ENCODE assay signal across 9 cellular contexts in genomic region chr20:49344975-49345374, GRCh38.
DNase-seq lines count a peak whose midpoint lies in the region; ATAC-seq and TF ChIP-seq lines count a peak whose summit lies in the region.
"Had no signal": no experiment of that assay in that cellular context is flagged by ENCODE, and none has a peak within 500 bp of the region (broad histone marks: within the 10 kb centered on the region; RNA-seq: fewer than 3 reads in every experiment).

No MANE protein-coding gene starts in this region.

- H3K9me3 Mint-ChIP-seq in activated CD8-positive, alpha-beta memory T cell treated with anti-CD3 and anti-CD28 coated beads, Interleukin-2, amount 10 ng/mL, durations not matched to agents 7 days and 5 days (ENCODE audit: low read depth), result no peaks in the 10 kb centered on the region

- no peak overlapping the region for H3K4me3 Mint-ChIP-seq in activated CD8-positive, alpha-beta memory T cell treated with anti-CD3 and anti-CD28 coated beads, Interleukin-2, amount 10 ng/mL, durations not matched to agents 7 days and 5 days

- ATAC-seq in HG03175 (IDR thresholded peaks at IDR 0.05; ENCODE audit: unreplicated experiment), result no peak
- ATAC-seq in HG03342 (IDR thresholded peaks at IDR 0.05; ENCODE audit: unreplicated experiment), result no peak
- no peak for ATAC-seq in activated CD8-positive, alpha-beta memory T cell treated with anti-CD3 and anti-CD28 coated beads, Interleukin-2, amount 10 ng/mL, durations not matched to agents 7 days and 5 days
- ATAC-seq: activated CD4-positive, CD25-positive, alpha-beta regulatory T cell treated with anti-CD3 and anti-CD28 coated beads, Interleukin-2, amount 50 U/mL, for 24 hours had no signal

- CTCF ChIA-PET in activated CD8-positive, alpha-beta memory T cell treated with anti-CD3 and anti-CD28 coated beads, Interleukin-2, amount 10 ng/mL, durations not matched to agents 7 days and 5 days (lab: Charles Lee), result interaction anchor here (2.7 to 2.9 kb wide), 2 partner anchors 10 to 139 kb away, joined by 7 to 11 read pairs; no protein-coding TSS in a partner anchor

- peaks cover 35% of the 10 kb centered on the region for H3K27me3 Mint-ChIP-seq in activated CD8-positive, alpha-beta memory T cell treated with anti-CD3 and anti-CD28 coated beads, Interleukin-2, amount 10 ng/mL, durations not matched to agents 7 days and 5 days

- DNase-seq in Daoy (ENCODE audit: low read depth) (peak; percentile 91), SHP77 (lab: John Stamatoyannopoulos, UW) (peak; percentile 25 to 36), fibroblast of mammary gland (ENCODE audit: low read depth) (peak; percentile 91), pons (ENCODE audit: low spot score) (peak; percentile 23), NCI-H2107 treated with DMSO at 0.1 percent for 48 hours (lab: John Stamatoyannopoulos, UW; ENCODE audit: unreplicated experiment) (no peak)
- DNase-seq in activated CD8-positive, alpha-beta memory T cell treated with anti-CD3 and anti-CD28 coated beads, Interleukin-2, amount 10 ng/mL, durations not matched to agents 7 days and 5 days, result no peak

- peaks cover 4% of the 10 kb centered on the region for H3K4me1 Mint-ChIP-seq in activated CD8-positive, alpha-beta memory T cell treated with anti-CD3 and anti-CD28 coated beads, Interleukin-2, amount 10 ng/mL, durations not matched to agents 7 days and 5 days

- no peak overlapping the region for H3K4me3 ChIP-seq in fibroblast of mammary gland (ENCODE audit: control insufficient read depth, low read depth, low read length)

- TF ChIP-seq CTCF in fibroblast of mammary gland (conservative IDR thresholded peaks at IDR 0.05; ENCODE audit: control insufficient read depth, insufficient read depth, low read depth, low read length), result no peak

- no peak overlapping the region for H3K27ac Mint-ChIP-seq in activated CD8-positive, alpha-beta memory T cell treated with anti-CD3 and anti-CD28 coated beads, Interleukin-2, amount 10 ng/mL, durations not matched to agents 7 days and 5 days

- no peaks in the 10 kb centered on the region for H3K36me3 Mint-ChIP-seq in activated CD8-positive, alpha-beta memory T cell treated with anti-CD3 and anti-CD28 coated beads, Interleukin-2, amount 10 ng/mL, durations not matched to agents 7 days and 5 days

Comparison
In these comparisons a context has a peak if more than half of its experiments do, and no peak if none do; other contexts are left out.
1. DNase-seq: peak in Daoy (single experiment), SHP77 (2 of 2), fibroblast of mammary gland (single experiment) and pons (single experiment); none in NCI-H2107 treated with DMSO at 0.1 percent for 48 hours (single experiment) and activated CD8-positive, alpha-beta memory T cell treated with anti-CD3 and anti-CD28 coated beads, Interleukin-2, amount 10 ng/mL, durations not matched to agents 7 days and 5 days (single experiment).